ENCODE assay signal across 36 cellular contexts in the genomic region with DNA sequence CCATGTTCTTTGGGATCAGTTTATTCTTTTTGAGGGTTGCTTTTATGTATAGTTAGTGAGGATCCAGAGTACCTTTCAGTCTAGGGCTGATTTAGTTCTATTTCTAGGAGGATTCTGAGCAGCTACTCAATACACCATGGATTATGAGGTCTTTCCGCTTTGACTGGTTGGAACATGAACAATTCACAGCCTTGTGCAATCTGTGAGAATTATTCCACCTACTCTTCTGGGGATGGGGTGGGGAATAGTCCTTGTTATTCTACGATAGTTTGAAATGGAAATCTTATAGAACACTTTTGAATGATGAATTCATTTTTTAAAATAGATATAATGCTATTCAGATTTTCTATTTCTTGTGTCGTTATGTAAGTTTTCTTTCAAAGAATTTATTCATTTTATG.
"Had no signal": no experiment of that assay in that cellular context is flagged by ENCODE, and none has a peak within 500 bp of the region (broad histone marks: within the 10 kb centered on the region; RNA-seq: fewer than 3 reads in every experiment).

No MANE protein-coding gene starts in this region.

- H3K4me3 ChIP-seq: adrenal gland, ascending aorta, body of pancreas, breast epithelium, cardiac muscle cell had no signal

- H3K4me1 Mint-ChIP-seq: activated naive CD4-positive, alpha-beta T cell treated with anti-CD3 and anti-CD28 coated beads, Interleukin-2, amount 10 ng/mL, durations not matched to agents 7 days and 5 days; activated naive CD4-positive, alpha-beta T cell treated with anti-CD3 and anti-CD28 coated beads, Interleukin-2, amount 50 U/mL, for 24 hours; activated naive CD8-positive, alpha-beta T cell treated with anti-CD3 and anti-CD28 coated beads for 36 hours; activated naive CD8-positive, alpha-beta T cell treated with anti-CD3 and anti-CD28 coated beads, Interleukin-2, amount 10 ng/mL, durations not matched to agents 7 days and 5 days; activated naive CD8-positive, alpha-beta T cell treated with anti-CD3 and anti-CD28 coated beads, Interleukin-2, amount 50 U/mL, for 24 hours; activated T-helper 17 cell treated with anti-CD3 and anti-CD28 coated beads, Interleukin-2, amount 50 U/mL, for 72 hours; central memory CD8-positive, alpha-beta T cell had no signal

- H3K36me3 Mint-ChIP-seq: activated naive CD4-positive, alpha-beta T cell treated with anti-CD3 and anti-CD28 coated beads, Interleukin-2, amount 10 ng/mL, durations not matched to agents 7 days and 5 days; activated naive CD4-positive, alpha-beta T cell treated with anti-CD3 and anti-CD28 coated beads, Interleukin-2, amount 50 U/mL, for 24 hours; activated naive CD8-positive, alpha-beta T cell treated with anti-CD3 and anti-CD28 coated beads, Interleukin-2, amount 10 ng/mL, durations not matched to agents 7 days and 5 days had no signal

- H3K4me1 ChIP-seq: adrenal gland, ascending aorta, body of pancreas, breast epithelium had no signal

- H3K9me3 Mint-ChIP-seq: central memory CD8-positive, alpha-beta T cell had no signal

- H3K36me3 ChIP-seq: adrenal gland, ascending aorta, brain microvascular endothelial cell, breast epithelium, cardiac muscle cell had no signal

- H3K27ac ChIP-seq: adrenal gland, ascending aorta, body of pancreas, brain microvascular endothelial cell, breast epithelium, cardiac muscle cell had no signal

- H3K9me3 ChIP-seq: adrenal gland, ascending aorta had no signal

- H3K27me3 Mint-ChIP-seq: activated naive CD4-positive, alpha-beta T cell treated with anti-CD3 and anti-CD28 coated beads, Interleukin-2, amount 10 ng/mL, durations not matched to agents 7 days and 5 days; activated naive CD4-positive, alpha-beta T cell treated with anti-CD3 and anti-CD28 coated beads, Interleukin-2, amount 50 U/mL, for 24 hours; activated naive CD8-positive, alpha-beta T cell; activated naive CD8-positive, alpha-beta T cell treated with anti-CD3 and anti-CD28 coated beads for 36 hours; activated naive CD8-positive, alpha-beta T cell treated with anti-CD3 and anti-CD28 coated beads, Interleukin-2, amount 10 ng/mL, durations not matched to agents 7 days and 5 days; activated naive CD8-positive, alpha-beta T cell treated with anti-CD3 and anti-CD28 coated beads, Interleukin-2, amount 50 U/mL, for 24 hours; activated T-cell treated with anti-CD3 and anti-CD28 coated beads, Interleukin-2, amount 50 U/mL, for 24 hours; activated T-helper 17 cell treated with anti-CD3 and anti-CD28 coated beads, Interleukin-2, amount 50 U/mL, for 72 hours; brain; central memory CD8-positive, alpha-beta T cell had no signal

- DNase-seq: activated effector memory CD4-positive, alpha-beta T cell treated with anti-CD3 and anti-CD28 coated beads, Interleukin-2, amount 50 U/mL, for 16 hours; activated effector memory CD4-positive, alpha-beta T cell treated with Interleukin-2 at 50 U/mL for 16 hours; activated gamma-delta T cell; activated gamma-delta T cell treated with Interleukin-2 at 50 U/mL for 16 hours; activated naive CD4-positive, alpha-beta T cell; activated naive CD4-positive, alpha-beta T cell treated with anti-CD3 and anti-CD28 coated beads for 36 hours; activated naive CD4-positive, alpha-beta T cell treated with anti-CD3 and anti-CD28 coated beads, Interleukin-2, amount 10 ng/mL, durations not matched to agents 7 days and 5 days; activated naive CD4-positive, alpha-beta T cell treated with anti-CD3 and anti-CD28 coated beads, Interleukin-2, amount 50 U/mL, for 16 hours; activated naive CD4-positive, alpha-beta T cell treated with Interleukin-2 at 50 U/mL for 16 hours; activated naive CD8-positive, alpha-beta T cell treated with anti-CD3 and anti-CD28 coated beads for 36 hours; activated naive CD8-positive, alpha-beta T cell treated with anti-CD3 and anti-CD28 coated beads, Interleukin-2, amount 10 ng/mL, durations not matched to agents 7 days and 5 days; activated naive CD8-positive, alpha-beta T cell treated with anti-CD3 and anti-CD28 coated beads, Interleukin-2, amount 50 U/mL, for 24 hours; activated T-cell treated with anti-CD3 and anti-CD28 coated beads, Interleukin-2, amount 50 U/mL, for 1 hour; activated T-cell treated with anti-CD3 and anti-CD28 coated beads, Interleukin-2, amount 50 U/mL, for 24 hours; activated T-cell treated with anti-CD3 and anti-CD28 coated beads, Interleukin-2, amount 50 U/mL, for 4 hours; activated T-cell treated with anti-CD3 and anti-CD28 coated beads, Interleukin-2, amount 50 U/mL, for 48 hours; activated T-cell treated with anti-CD3 and anti-CD28 coated beads, Interleukin-2, amount 50 U/mL, for 72 hours; adrenal gland; amniotic stem cell; amygdala; aorta; body of pancreas; brain microvascular endothelial cell; central memory CD4-positive, alpha-beta T cell; cerebellar nuclear complex had no signal

- H3K27ac Mint-ChIP-seq: activated naive CD4-positive, alpha-beta T cell treated with anti-CD3 and anti-CD28 coated beads for 36 hours; activated naive CD4-positive, alpha-beta T cell treated with anti-CD3 and anti-CD28 coated beads, Interleukin-2, amount 10 ng/mL, durations not matched to agents 7 days and 5 days; activated naive CD4-positive, alpha-beta T cell treated with anti-CD3 and anti-CD28 coated beads, Interleukin-2, amount 50 U/mL, for 24 hours; activated naive CD4-positive, alpha-beta T cell treated with anti-CD3 and anti-CD28 coated beads, Interleukin-2, amount 50 U/mL, for 72 hours; activated naive CD8-positive, alpha-beta T cell; activated naive CD8-positive, alpha-beta T cell treated with anti-CD3 and anti-CD28 coated beads for 36 hours; activated naive CD8-positive, alpha-beta T cell treated with anti-CD3 and anti-CD28 coated beads, Interleukin-2, amount 10 ng/mL, durations not matched to agents 7 days and 5 days; activated naive CD8-positive, alpha-beta T cell treated with anti-CD3 and anti-CD28 coated beads, Interleukin-2, amount 50 U/mL, for 24 hours; activated T-cell treated with anti-CD3 and anti-CD28 coated beads, Interleukin-2, amount 50 U/mL, for 24 hours; activated T-cell treated with anti-CD3 and anti-CD28 coated beads, Interleukin-2, amount 50 U/mL, for 72 hours; activated T-helper 1 cell treated with anti-CD3 and anti-CD28 coated beads, Interleukin-12 subunit alpha, Interleukin-12 subunit beta, Interleukin-2, Interleukin-4 antibody, amounts not matched to agents 30 ng/mL and 10 ng/mL and 1 ng/mL, durations not matched to agents 14 hours and 24 hours and 36 hours; activated T-helper 17 cell treated with anti-CD3 and anti-CD28 coated beads, Interleukin-2, amount 50 U/mL, for 72 hours; activated T-helper 2 cell treated with anti-CD3 and anti-CD28 coated beads, Interferon-gamma antibody, Interleukin-2, Interleukin-4, amounts not matched to agents 10 μg/mL and 5 μg/mL and 100 μg/mL, durations not matched to agents 14 hours and 24 hours and 36 hours; brain had no signal

- H3K4me3 Mint-ChIP-seq: activated naive CD4-positive, alpha-beta T cell treated with anti-CD3 and anti-CD28 coated beads for 36 hours; activated naive CD4-positive, alpha-beta T cell treated with anti-CD3 and anti-CD28 coated beads, Interleukin-2, amount 10 ng/mL, durations not matched to agents 7 days and 5 days; activated naive CD4-positive, alpha-beta T cell treated with anti-CD3 and anti-CD28 coated beads, Interleukin-2, amount 50 U/mL, for 24 hours; activated naive CD8-positive, alpha-beta T cell; activated naive CD8-positive, alpha-beta T cell treated with anti-CD3 and anti-CD28 coated beads for 36 hours; activated naive CD8-positive, alpha-beta T cell treated with anti-CD3 and anti-CD28 coated beads, Interleukin-2, amount 10 ng/mL, durations not matched to agents 7 days and 5 days; activated naive CD8-positive, alpha-beta T cell treated with anti-CD3 and anti-CD28 coated beads, Interleukin-2, amount 50 U/mL, for 24 hours; activated T-cell treated with anti-CD3 and anti-CD28 coated beads, Interleukin-2, amount 50 U/mL, for 24 hours; activated T-cell treated with anti-CD3 and anti-CD28 coated beads, Interleukin-2, amount 50 U/mL, for 4 hours; activated T-cell treated with anti-CD3 and anti-CD28 coated beads, Interleukin-2, amount 50 U/mL, for 72 hours; activated T-helper 1 cell treated with anti-CD3 and anti-CD28 coated beads, Interleukin-12 subunit alpha, Interleukin-12 subunit beta, Interleukin-2, Interleukin-4 antibody, amounts not matched to agents 30 ng/mL and 10 ng/mL and 1 ng/mL, durations not matched to agents 14 hours and 24 hours and 36 hours; activated T-helper 17 cell treated with anti-CD3 and anti-CD28 coated beads, Interleukin-2, amount 50 U/mL, for 72 hours; brain; central memory CD8-positive, alpha-beta T cell had no signal

- H3K27me3 ChIP-seq: adrenal gland, ascending aorta, body of pancreas, brain microvascular endothelial cell, breast epithelium, cardiac muscle cell had no signal
